Comparison of ENCODE assay signal across 17 cellular contexts in genomic region chr2:233416706-233417105, GRCh38.
DNase-seq lines count a peak whose midpoint lies in the region; ATAC-seq and TF ChIP-seq lines count a peak whose summit lies in the region.
"Had no signal": no experiment of that assay in that cellular context is flagged by ENCODE, and none has a peak within 500 bp of the region (broad histone marks: within the 10 kb centered on the region; RNA-seq: fewer than 3 reads in every experiment).

No MANE protein-coding gene starts in this region.

- H3K36me3 Mint-ChIP-seq in activated CD4-positive, alpha-beta memory T cell treated with anti-CD3 and anti-CD28 coated beads, Interleukin-2, amount 10 ng/mL, durations not matched to agents 7 days and 5 days (ENCODE audit: low read depth): peaks cover 55% of the 10 kb centered on the region
- peaks cover 20% of the 10 kb centered on the region for H3K36me3 Mint-ChIP-seq in activated CD4-positive, alpha-beta memory T cell treated with anti-CD3 and anti-CD28 coated beads for 36 hours

- intact Hi-C loops in activated CD4-positive, alpha-beta memory T cell treated with anti-CD3 and anti-CD28 coated beads for 36 hours (cut with micrococcal nuclease): loop anchor here (5.0 kb wide), 2 partner anchors 149 to 334 kb away; no protein-coding TSS in a partner anchor

- H3K27me3 Mint-ChIP-seq in activated CD4-positive, alpha-beta memory T cell treated with anti-CD3 and anti-CD28 coated beads, Interleukin-2, amount 10 ng/mL, durations not matched to agents 7 days and 5 days: no peaks in the 10 kb centered on the region
- no peaks in the 10 kb centered on the region for H3K27me3 Mint-ChIP-seq in activated CD4-positive, alpha-beta memory T cell treated with anti-CD3 and anti-CD28 coated beads for 36 hours

- no peak for DNase-seq in activated CD4-positive, alpha-beta memory T cell treated with anti-CD3 and anti-CD28 coated beads, Interleukin-2, amount 10 ng/mL, durations not matched to agents 7 days and 5 days
- DNase-seq in activated CD4-positive, alpha-beta memory T cell treated with anti-CD3 and anti-CD28 coated beads for 36 hours: no peak
- peak; percentile 10 for DNase-seq in HT1080 (ENCODE audit: low read depth)
- peak; percentile 44 for DNase-seq in choroid plexus epithelial cell (ENCODE audit: low read depth)
- no peak for DNase-seq in foreskin keratinocyte
- no peak for DNase-seq in KBM-7
- DNase-seq: activated T-cell treated with anti-CD3 and anti-CD28 coated beads for 4 hours; foreskin melanocyte; H7; NCI-H2107; NCI-H526 treated with DMSO at 0.1 percent for 48 hours; sigmoid colon; stimulated activated CD4-positive, alpha-beta T cell treated with anti-CD3 and anti-CD28 coated beads, Interleukin-2, amount 100 ng/mL, for 48 hours; stimulated activated CD8-positive, alpha-beta memory T cell treated with anti-CD3 and anti-CD28 coated beads, Interleukin-4, amount 100 ng/mL, for 48 hours had no signal

- no peak overlapping the region for H3K4me3 Mint-ChIP-seq in activated CD4-positive, alpha-beta memory T cell treated with anti-CD3 and anti-CD28 coated beads, Interleukin-2, amount 10 ng/mL, durations not matched to agents 7 days and 5 days
- H3K4me3 Mint-ChIP-seq in activated CD4-positive, alpha-beta memory T cell treated with anti-CD3 and anti-CD28 coated beads for 36 hours: no peak overlapping the region
- H3K4me3 Mint-ChIP-seq: neural crest cell had no signal

- ATAC-seq in foreskin keratinocyte: no peak
- no peak for ATAC-seq in HG03045 (IDR thresholded peaks at IDR 0.05; ENCODE audit: unreplicated experiment)

- peak overlapping the region; percentile 27 for H3K27ac Mint-ChIP-seq in activated CD4-positive, alpha-beta memory T cell treated with anti-CD3 and anti-CD28 coated beads, Interleukin-2, amount 10 ng/mL, durations not matched to agents 7 days and 5 days
- H3K27ac Mint-ChIP-seq in activated CD4-positive, alpha-beta memory T cell treated with anti-CD3 and anti-CD28 coated beads for 36 hours: no peak overlapping the region

- no peak overlapping the region for H3K4me3 ChIP-seq in choroid plexus epithelial cell (ENCODE audit: low read depth, low read length)
- H3K4me3 ChIP-seq in skeletal muscle tissue (ENCODE audit: low read length in 3 of 3): no peak overlapping the region
- H3K4me3 ChIP-seq: sigmoid colon had no signal

- H3K4me1 ChIP-seq in skeletal muscle tissue (ENCODE audit: control insufficient read depth in 3 of 3, insufficient read depth in 3 of 3, low read length in 3 of 3): peaks cover 49 to 67% (median 65%) of the 10 kb centered on the region in 3 donors
- H3K4me1 ChIP-seq in foreskin keratinocyte: peaks cover 25% of the 10 kb centered on the region

- peaks cover 88% of the 10 kb centered on the region for H3K4me1 Mint-ChIP-seq in activated CD4-positive, alpha-beta memory T cell treated with anti-CD3 and anti-CD28 coated beads, Interleukin-2, amount 10 ng/mL, durations not matched to agents 7 days and 5 days
- peaks cover 86% of the 10 kb centered on the region for H3K4me1 Mint-ChIP-seq in activated CD4-positive, alpha-beta memory T cell treated with anti-CD3 and anti-CD28 coated beads for 36 hours (ENCODE audit: low read depth)

- in situ Hi-C loops in KBM-7 (cut with MboI; ENCODE audit: low pct_unique_long_range_greater_than_20kb, low sequenced_read_pairs): no loop called here

- TF ChIP-seq CTCF in choroid plexus epithelial cell (conservative IDR thresholded peaks at IDR 0.05; ENCODE audit: low read depth, low read length) (peak; percentile 23), foreskin keratinocyte (conservative IDR thresholded peaks at IDR 0.05) (no peak)

- CTCF ChIA-PET in activated CD4-positive, alpha-beta memory T cell treated with anti-CD3 and anti-CD28 coated beads, Interleukin-2, amount 10 ng/mL, durations not matched to agents 7 days and 5 days (lab: Charles Lee): interaction anchor here (1.2 to 4.2 kb wide), 4 partner anchors 10 to 27 kb away, joined by 3 to 29 read pairs (median 15); no protein-coding TSS in a partner anchor
- CTCF ChIA-PET in activated CD4-positive, alpha-beta memory T cell treated with anti-CD3 and anti-CD28 coated beads for 36 hours (lab: Charles Lee): interaction anchor here (1.0 to 10.0 kb wide), 2 partner anchors 12 to 27 kb away, joined by 4 to 84 read pairs; no protein-coding TSS in a partner anchor

- H3K27ac ChIP-seq in skeletal muscle tissue (ENCODE audit: low read depth, low read length): peak overlapping the region; percentile 97
- no peak overlapping the region for H3K27ac ChIP-seq in foreskin keratinocyte

- H3K9ac ChIP-seq in skeletal muscle tissue (ENCODE audit: low read depth in 1 of 3, low read length in 3 of 3): peak overlapping the region in 1 of 3 donors; percentile 16

- H3K27me3 ChIP-seq in skeletal muscle tissue (ENCODE audit: control insufficient read depth in 3 of 3, insufficient read depth in 3 of 3, low read length in 3 of 3) (no peaks in the 10 kb centered on the region), foreskin keratinocyte (no peaks in the 10 kb centered on the region)
- H3K27me3 ChIP-seq: sigmoid colon had no signal

- peaks cover 0 to 6% (median 0%) of the 10 kb centered on the region in 3 donors for H3K36me3 ChIP-seq in skeletal muscle tissue (ENCODE audit: control insufficient read depth in 3 of 3, insufficient read depth in 3 of 3, low read length in 3 of 3)
- H3K36me3 ChIP-seq: sigmoid colon had no signal

- peaks cover 11% of the 10 kb centered on the region for H3K9me3 Mint-ChIP-seq in activated CD4-positive, alpha-beta memory T cell treated with anti-CD3 and anti-CD28 coated beads, Interleukin-2, amount 10 ng/mL, durations not matched to agents 7 days and 5 days
- peaks cover 10% of the 10 kb centered on the region for H3K9me3 Mint-ChIP-seq in activated CD4-positive, alpha-beta memory T cell treated with anti-CD3 and anti-CD28 coated beads for 36 hours
- H3K9me3 Mint-ChIP-seq: neural crest cell had no signal

- POLR2A ChIA-PET in activated CD4-positive, alpha-beta memory T cell treated with anti-CD3 and anti-CD28 coated beads, Interleukin-2, amount 10 ng/mL, durations not matched to agents 7 days and 5 days (lab: Charles Lee): no interaction called here
- POLR2A ChIA-PET in activated CD4-positive, alpha-beta memory T cell treated with anti-CD3 and anti-CD28 coated beads for 36 hours (lab: Charles Lee): interaction anchor here (1.7 kb wide), 1 partner anchor 10 kb away, joined by 5 read pairs; no protein-coding TSS in a partner anchor

- H3K9me3 ChIP-seq in skeletal muscle tissue (ENCODE audit: control insufficient read depth in 3 of 3, low read length in 3 of 3): no peaks in the 10 kb centered on the region

Comparison
In these comparisons a context has a peak if more than half of its experiments do, and no peak if none do; other contexts are left out.
1. DNase-seq: peak in HT1080 (single experiment) and choroid plexus epithelial cell (single experiment); none in activated CD4-positive, alpha-beta memory T cell treated with anti-CD3 and anti-CD28 coated beads, Interleukin-2, amount 10 ng/mL, durations not matched to agents 7 days and 5 days (single experiment), activated CD4-positive, alpha-beta memory T cell treated with anti-CD3 and anti-CD28 coated beads for 36 hours (single experiment), foreskin keratinocyte (0 of 2) and KBM-7 (single experiment).